9 cellular contexts compared by ENCODE assay signal in genomic region chr7:155190608-155191536, GRCh38.
DNase-seq lines count a peak whose midpoint lies in the region; ATAC-seq, FAIRE-seq and TF ChIP-seq lines count a peak whose summit lies in the region.
"Had no signal": no experiment of that assay in that cellular context is flagged by ENCODE, and none has a peak within 500 bp of the region (broad histone marks: within the 10 kb centered on the region; RNA-seq: fewer than 3 reads in every experiment).

No MANE protein-coding gene starts in this region.

- no peaks in the 10 kb centered on the region for H3K9me3 ChIP-seq in MM.1S (replicated peaks; ENCODE audit: insufficient read depth, low read length)
- peaks cover 0 to 15% (median 10%) of the 10 kb centered on the region in 3 donors for H3K9me3 ChIP-seq in esophagus squamous epithelium
- H3K9me3 ChIP-seq: HAP-1 had no signal

- H3K4me3 Mint-ChIP-seq in natural killer cell treated with Interleukin-12 subunit alpha and Interleukin-12 subunit beta and Interleukin-15 and Interleukin-18, amount 100 ng/mL, for 72 hours, result peak overlapping the region; percentile 54

- H3K36me3 Mint-ChIP-seq in natural killer cell treated with Interleukin-12 subunit alpha and Interleukin-12 subunit beta and Interleukin-15 and Interleukin-18, amount 100 ng/mL, for 72 hours, result peaks cover 9% of the 10 kb centered on the region

- no peak overlapping the region for H3K9ac ChIP-seq in MM.1S (ENCODE audit: low read length)

- H3K27me3 Mint-ChIP-seq in natural killer cell treated with Interleukin-12 subunit alpha and Interleukin-12 subunit beta and Interleukin-15 and Interleukin-18, amount 100 ng/mL, for 72 hours, result peaks cover 6 to 8% of the 10 kb centered on the region in 2 donors

- DNase-seq in AG09309 (ENCODE audit: low read depth), result no peak
- peak; percentile 58 for DNase-seq in GM19239 (ENCODE audit: insufficient read length, low spot score)
- DNase-seq in MM.1S, result peak; percentile 39
- DNase-seq in activated T-cell treated with anti-CD3 and anti-CD28 coated beads for 1 hour (ENCODE audit: low read depth), result peak; percentile 62
- DNase-seq in esophagus squamous epithelium (lab: John Stamatoyannopoulos, UW), result no peak
- DNase-seq in natural killer cell treated with Interleukin-12 subunit alpha and Interleukin-12 subunit beta and Interleukin-15 and Interleukin-18, amount 100 ng/mL, for 72 hours (ENCODE audit: low spot score), result peak; percentile 64
- DNase-seq in substantia nigra (lab: John Stamatoyannopoulos, UW), result peak in 33 of 49 donors; percentile 4 to 74 (median 25)
- DNase-seq in NCI-H526 treated with DMSO at 0.1 percent for 48 hours (lab: John Stamatoyannopoulos, UW), result no peak

- H3K4me1 Mint-ChIP-seq in natural killer cell treated with Interleukin-12 subunit alpha and Interleukin-12 subunit beta and Interleukin-15 and Interleukin-18, amount 100 ng/mL, for 72 hours (ENCODE audit: low read depth in 2 of 2), result peaks cover 27 to 37% of the 10 kb centered on the region in 2 donors

- ATAC-seq in natural killer cell treated with Interleukin-12 subunit alpha and Interleukin-12 subunit beta and Interleukin-15 and Interleukin-18, amount 100 ng/mL, for 72 hours, result peak; percentile 59 to 84

- H4K20me1 ChIP-seq in MM.1S (ENCODE audit: insufficient read depth, low read length), result no peaks in the 10 kb centered on the region

- H3K4me2 ChIP-seq in MM.1S (ENCODE audit: low read depth, low read length), result peak overlapping the region; percentile 27; the same call in 1 of the 2 replicates

- H3K36me3 ChIP-seq in MM.1S (replicated peaks; ENCODE audit: insufficient read depth, low read length) (no peaks in the 10 kb centered on the region), esophagus squamous epithelium (no peaks in the 10 kb centered on the region)
- H3K36me3 ChIP-seq: HAP-1 had no signal

- H3K4me1 ChIP-seq in MM.1S (ENCODE audit: low read length) (no peaks in the 10 kb centered on the region), esophagus squamous epithelium (peaks cover 0 to 7% (median 0%) of the 10 kb centered on the region in 3 donors)
- H3K4me1 ChIP-seq: HAP-1 had no signal

- intact Hi-C loops in esophagus squamous epithelium (cut with DNase I), result loop anchor here (2.0 kb wide), 1 partner anchor 152 kb away; no protein-coding TSS in a partner anchor

- H3K9me2 ChIP-seq in MM.1S (replicated peaks; ENCODE audit: insufficient read depth, low read length), result no peaks in the 10 kb centered on the region

- no peak overlapping the region for H3K27ac ChIP-seq in MM.1S (ENCODE audit: low read length)
- H3K27ac ChIP-seq in esophagus squamous epithelium, result no peak overlapping the region
- H3K27ac ChIP-seq in substantia nigra (ENCODE audit: low read depth, low read length, poor library complexity, severe bottlenecking), result no peak overlapping the region

- TF ChIP-seq CTCF in AG09309 (IDR thresholded peaks at IDR 0.05; ENCODE audit: control insufficient read depth, insufficient read depth, low read depth, low read length, missing control alignments) (peak; percentile 84), MM.1S (IDR thresholded peaks at IDR 0.05; ENCODE audit: low read length) (peak; percentile 95), esophagus squamous epithelium (IDR thresholded peaks at IDR 0.05) (peak; percentile 84 to 97 (median 90))

- no peak for TF ChIP-seq POLR2A in esophagus squamous epithelium (IDR thresholded peaks at IDR 0.05)

- 0 out of 2 replicates have a peak overlapping the region, but pooled peaks have one; percentile 11 for H2AFZ ChIP-seq in MM.1S (ENCODE audit: low read length)

- H3K79me2 ChIP-seq in MM.1S (ENCODE audit: low read length), result no peaks in the 10 kb centered on the region

- peaks cover 22% of the 10 kb centered on the region; the same call in 1 of the 2 replicates for H3K27me3 ChIP-seq in MM.1S (replicated peaks; ENCODE audit: insufficient read depth, low read length)
- H3K27me3 ChIP-seq in esophagus squamous epithelium, result peaks cover 0 to 70% (median 0%) of the 10 kb centered on the region in 4 donors

- peak; percentile 60 for FAIRE-seq in GM19239 (lab: Jason Lieb, UNC)

- no peaks in the 10 kb centered on the region for H3F3A ChIP-seq in MM.1S (ENCODE audit: insufficient read depth, low read length)

- WGBS in esophagus squamous epithelium, 2 donors, result 39 to 41% methylated on average over 22 to 39 of the region's 44 CpGs

- peak overlapping the region; percentile 24 to 83 for H3K27ac Mint-ChIP-seq in natural killer cell treated with Interleukin-12 subunit alpha and Interleukin-12 subunit beta and Interleukin-15 and Interleukin-18, amount 100 ng/mL, for 72 hours

- peak overlapping the region; percentile 7; the same call in 1 of the 2 replicates for H3K4me3 ChIP-seq in AG09309 (ENCODE audit: control insufficient read depth, low read depth, low read length)
- H3K4me3 ChIP-seq in MM.1S (ENCODE audit: low read length), result no peak overlapping the region
- peak overlapping the region in 1 of 4 donors; percentile 35 for H3K4me3 ChIP-seq in esophagus squamous epithelium
- H3K4me3 ChIP-seq: HAP-1 had no signal

- H3K9me3 Mint-ChIP-seq in natural killer cell treated with Interleukin-12 subunit alpha and Interleukin-12 subunit beta and Interleukin-15 and Interleukin-18, amount 100 ng/mL, for 72 hours, result peaks cover 1% of the 10 kb centered on the region

Comparison
In these comparisons a context has a peak if more than half of its experiments do, and no peak if none do; other contexts are left out.
1. DNase-seq: peak in GM19239 (single experiment), MM.1S (single experiment), activated T-cell treated with anti-CD3 and anti-CD28 coated beads for 1 hour (single experiment), natural killer cell treated with Interleukin-12 subunit alpha and Interleukin-12 subunit beta and Interleukin-15 and Interleukin-18, amount 100 ng/mL, for 72 hours (single experiment) and substantia nigra (33 of 49); none in AG09309 (single experiment), esophagus squamous epithelium (single experiment) and NCI-H526 treated with DMSO at 0.1 percent for 48 hours (single experiment).
2. Peak in every context shown above with its lines, with median percentiles within 50 percentile points of each other: CTCF ChIP-seq.